ENCODE assay signal across 16 cellular contexts in genomic region chr15:57496946-57497944, GRCh38.
DNase-seq lines count a peak whose midpoint lies in the region; ATAC-seq, FAIRE-seq and TF ChIP-seq lines count a peak whose summit lies in the region.
"Had no signal": no experiment of that assay in that cellular context is flagged by ENCODE, and none has a peak within 500 bp of the region (broad histone marks: within the 10 kb centered on the region; RNA-seq: fewer than 3 reads in every experiment).

No MANE protein-coding gene starts in this region.

- H3K27me3 Mint-ChIP-seq in Caco-2 (ENCODE audit: insufficient read depth, unreplicated experiment) (no peaks in the 10 kb centered on the region), mesothelial cell of epicardium (ENCODE audit: low read depth) (no peaks in the 10 kb centered on the region)
- H3K27me3 Mint-ChIP-seq: stimulated activated naive CD8-positive, alpha-beta T cell treated with anti-CD3 and anti-CD28 coated beads, Interleukin-15, Interleukin-2, amounts not matched to agents 100 ng/mL and 50 ng/mL, for 24 hours had no signal

- BruUV-seq in Caco-2 (replicated peaks; lab: Mats Ljungman, UMichigan) (no TSS peak), K562 (replicated peaks; lab: Mats Ljungman, UMichigan) (no TSS peak)

- H3K4me3 Mint-ChIP-seq in Caco-2 (ENCODE audit: unreplicated experiment) (peak overlapping the region; percentile 18), mesothelial cell of epicardium (no peak overlapping the region)
- H3K4me3 Mint-ChIP-seq: natural killer cell treated with Interleukin-12 subunit alpha and Interleukin-12 subunit beta and Interleukin-15 and Interleukin-18, amount 100 ng/mL, for 72 hours; stimulated activated naive CD8-positive, alpha-beta T cell treated with anti-CD3 and anti-CD28 coated beads, Interleukin-15, Interleukin-2, amounts not matched to agents 100 ng/mL and 50 ng/mL, for 24 hours had no signal

- TF ChIP-seq CTCF in Caco-2 (IDR thresholded peaks at IDR 0.05; ENCODE audit: insufficient read depth in 1 of 2, low read depth in 1 of 2, low read length in 1 of 2, severe bottlenecking in 1 of 2, unreplicated experiment in 1 of 2) (no peak), K562 (IDR thresholded peaks at IDR 0.05 in 2 of 3, conservative IDR thresholded peaks at IDR 0.05 in 1 of 3; ENCODE audit: insufficient read depth in 2 of 3, low read depth in 1 of 3, low read length in 3 of 3) (no peak), mesothelial cell of epicardium (IDR thresholded peaks at IDR 0.05; ENCODE audit: unreplicated experiment) (no peak)

- POLR2A ChIA-PET in Caco-2 (lab: Charles Lee) (no interaction called here), K562 (lab: Yijun Ruan, JAX) (no interaction called here)

- no peak for FAIRE-seq in K562 (lab: Jason Lieb, UNC)
- FAIRE-seq: RCC 7860, TTC549 had no signal

- H3K4me1 ChIP-seq in Caco-2 = peaks cover 48% of the 10 kb centered on the region
- no peaks in the 10 kb centered on the region for H3K4me1 ChIP-seq in K562 (replicated peaks in 1 of 2; ENCODE audit: control insufficient read depth in 2 of 2, insufficient read depth in 2 of 2, low read length in 2 of 2)

- DNase-seq in Caco-2 = peak; percentile 78 to 92
- DNase-seq in NCI-H146 (lab: John Stamatoyannopoulos, UW) = peak; percentile 98
- DNase-seq in K562 (ENCODE audit: extremely low read depth in 1 of 4, low spot score in 3 of 4) = no peak
- no peak for DNase-seq in mesothelial cell of epicardium (ENCODE audit: low spot score in 2 of 2, unreplicated experiment in 2 of 2)
- DNase-seq in DMS114 treated with DMSO at 0.1 percent for 48 hours (lab: John Stamatoyannopoulos, UW; ENCODE audit: unreplicated experiment) = no peak
- no peak for DNase-seq in NCI-H1930 (lab: John Stamatoyannopoulos, UW)
- no peak for DNase-seq in Kasumi-1 (lab: John Stamatoyannopoulos, UW)
- DNase-seq: activated T-cell treated with anti-CD3 and anti-CD28 coated beads, Interleukin-2, amount 50 U/mL, for 48 hours; HCEC 1CT; MG63; stimulated activated CD4-positive, alpha-beta T cell treated with anti-CD3 and anti-CD28 coated beads, Interleukin-1b, Interleukin-23, amount 100 ng/mL, for 48 hours had no signal

- no peaks in the 10 kb centered on the region for H4K20me1 ChIP-seq in K562 (replicated peaks; ENCODE audit: control insufficient read depth, insufficient read depth, low read length)

- CTCF ChIA-PET in Caco-2 (lab: Charles Lee) (interaction anchor here (1.5 kb wide), 2 partner anchors 30 to 120 kb away, joined by 3 to 4 read pairs; no protein-coding TSS in a partner anchor), K562 (lab: Yijun Ruan, JAX; ENCODE audit: low intra/inter-chr PET ratio) (no interaction called here)

- intact Hi-C loops in Caco-2 (cut with micrococcal nuclease; ENCODE audit: unreplicated experiment) = loop anchor here (1.0 kb wide), 2 partner anchors 9 to 19 kb away; no protein-coding TSS in a partner anchor
- intact Hi-C loops in K562 (cut with micrococcal nuclease) = no loop called here

- WGBS in K562 (ENCODE audit: insufficient coverage, low coverage, missing lambda C conversion rate) = 2% methylated on average over 14 of the region's 16 CpGs

- no peak overlapping the region for H2AFZ ChIP-seq in K562 (ENCODE audit: low read depth, low read length)

- no peak overlapping the region for H3K9ac ChIP-seq in K562 (ENCODE audit: insufficient read depth in 1 of 2, low read depth in 2 of 2, low read length in 2 of 2)

- no peaks in the 10 kb centered on the region for H3K79me2 ChIP-seq in K562 (ENCODE audit: control insufficient read depth, insufficient read depth, low read length)

- no peak for TF ChIP-seq POLR2A in K562 (conservative IDR thresholded peaks at IDR 0.05)

- H3K27me3 ChIP-seq in Caco-2 (replicated peaks; ENCODE audit: control insufficient read depth, insufficient read depth, low read length) (no peaks in the 10 kb centered on the region), K562 (ENCODE audit: control insufficient read depth in 2 of 2, insufficient read depth in 2 of 2, low read length in 2 of 2) (peaks cover 27 to 50% of the 10 kb centered on the region in 2 experiments; a peak in 4 of 5 replicates)
- H3K27me3 ChIP-seq: MG63 had no signal

- H3K9me1 ChIP-seq in K562 (ENCODE audit: control insufficient read depth, insufficient read depth, low read length) = no peaks in the 10 kb centered on the region

- H3K27ac Mint-ChIP-seq in Caco-2 (ENCODE audit: unreplicated experiment) (peak overlapping the region; percentile 80), mesothelial cell of epicardium (peak overlapping the region; percentile 89)
- H3K27ac Mint-ChIP-seq: natural killer cell treated with Interleukin-12 subunit alpha and Interleukin-12 subunit beta and Interleukin-15 and Interleukin-18, amount 100 ng/mL, for 72 hours; stimulated activated naive CD8-positive, alpha-beta T cell treated with anti-CD3 and anti-CD28 coated beads, Interleukin-15, Interleukin-2, amounts not matched to agents 100 ng/mL and 50 ng/mL, for 24 hours had no signal

- H3K36me3 Mint-ChIP-seq in Caco-2 (ENCODE audit: insufficient read depth, unreplicated experiment) (peaks cover 4% of the 10 kb centered on the region), mesothelial cell of epicardium (no peaks in the 10 kb centered on the region)
- H3K36me3 Mint-ChIP-seq: natural killer cell treated with Interleukin-12 subunit alpha and Interleukin-12 subunit beta and Interleukin-15 and Interleukin-18, amount 100 ng/mL, for 72 hours had no signal

- H3K9me3 Mint-ChIP-seq in Caco-2 (ENCODE audit: unreplicated experiment) (no peaks in the 10 kb centered on the region), mesothelial cell of epicardium (peaks cover 4% of the 10 kb centered on the region)
- H3K9me3 Mint-ChIP-seq: natural killer cell treated with Interleukin-12 subunit alpha and Interleukin-12 subunit beta and Interleukin-15 and Interleukin-18, amount 100 ng/mL, for 72 hours; stimulated activated naive CD8-positive, alpha-beta T cell treated with anti-CD3 and anti-CD28 coated beads, Interleukin-15, Interleukin-2, amounts not matched to agents 100 ng/mL and 50 ng/mL, for 24 hours had no signal

- no peaks in the 10 kb centered on the region for H3K9me3 ChIP-seq in Caco-2
- H3K9me3 ChIP-seq in K562 (replicated peaks; ENCODE audit: control insufficient read depth, insufficient read depth, low read depth, low read length) = no peaks in the 10 kb centered on the region
- H3K9me3 ChIP-seq: MG63 had no signal

- H3K36me3 ChIP-seq in Caco-2 (ENCODE audit: control insufficient read depth, insufficient read depth, low read length) (no peaks in the 10 kb centered on the region), K562 (ENCODE audit: control insufficient read depth, insufficient read depth, low read length) (no peaks in the 10 kb centered on the region)
- H3K36me3 ChIP-seq: MG63 had no signal

- H3K4me3 ChIP-seq in Caco-2 (ENCODE audit: low read depth, low read length) (no peak overlapping the region), K562 (no peak overlapping the region)
- H3K4me3 ChIP-seq: MG63 had no signal

- H3K4me2 ChIP-seq in K562 (ENCODE audit: insufficient read depth, low read length) = no peak overlapping the region

- TF ChIP-seq EP300 in K562 (IDR thresholded peaks at IDR 0.05; ENCODE audit: low read length) = no peak

- ATAC-seq in K562 (peak; percentile 66), HG02981 (IDR thresholded peaks at IDR 0.05; ENCODE audit: unreplicated experiment) (no peak)

- in situ Hi-C loops in K562 (cut with MboI) = no loop called here

- no peak overlapping the region for H3K27ac ChIP-seq in K562 (ENCODE audit: extremely low read depth, low read depth, low read length)

- no peak for TF ChIP-seq RAD21 in K562 (CRISPR knock-in tag; conservative IDR thresholded peaks at IDR 0.05 in 1 of 2, IDR thresholded peaks at IDR 0.05 in 1 of 2)

- H3K4me1 Mint-ChIP-seq in Caco-2 (ENCODE audit: low read depth, unreplicated experiment) (peaks cover 42% of the 10 kb centered on the region), mesothelial cell of epicardium (peaks cover 76% of the 10 kb centered on the region)

TF ChIP-seq in K562, 482 proteins besides CTCF, POLR2A, EP300 and RAD21:
- no peak for TF ChIP-seq HNRNPH1 (optimal IDR thresholded peaks at IDR 0.05; ENCODE audit: low read depth, low read length)
TF ChIP-seq in K562: peak in this region for 0.

Comparison
In these comparisons a context has a peak if more than half of its experiments do, and no peak if none do; other contexts are left out.
1. DNase-seq: peak in Caco-2 (2 of 2) and NCI-H146 (single experiment); none in K562 (0 of 4), mesothelial cell of epicardium (0 of 2), DMS114 treated with DMSO at 0.1 percent for 48 hours (single experiment), NCI-H1930 (0 of 2) and Kasumi-1 (0 of 2).